20 cellular contexts compared by ENCODE assay signal in genomic region chr5:50766462-50766861, GRCh38.
A peak's percentile ranks its signal among the peaks of the same experiment; 100 is the strongest.
DNase-seq lines count a peak whose midpoint lies in the region; ATAC-seq, FAIRE-seq and TF ChIP-seq lines count a peak whose summit lies in the region.
"Had no signal": no experiment of that assay in that cellular context is flagged by ENCODE, and none has a peak within 500 bp of the region (broad histone marks: within the 10 kb centered on the region; RNA-seq: fewer than 3 reads in every experiment).

No MANE protein-coding gene starts in this region.

- H3K9me3 ChIP-seq in CD8-positive, alpha-beta memory T cell (ENCODE audit: low read length) = no peaks in the 10 kb centered on the region
- no peaks in the 10 kb centered on the region for H3K9me3 ChIP-seq in pancreas
- H3K9me3 ChIP-seq: A549; BLaER1 treated with 17β-estradiol and CSF1 and Interleukin-3, amounts not matched to agents 10 nM and 100 nM had no signal

- no peaks in the 10 kb centered on the region for H3K27me3 ChIP-seq in CD8-positive, alpha-beta memory T cell (ENCODE audit: insufficient read depth, low read length, poor library complexity, severe bottlenecking)
- no peaks in the 10 kb centered on the region for H3K27me3 ChIP-seq in pancreas
- H3K27me3 ChIP-seq: BLaER1 treated with 17β-estradiol and CSF1 and Interleukin-3, amounts not matched to agents 10 nM and 100 nM had no signal

- DNase-seq in activated T-cell treated with anti-CD3 and anti-CD28 coated beads, Interleukin-2, amount 50 U/mL, for 24 hours = no peak
- DNase-seq in activated T-cell treated with anti-CD3 and anti-CD28 coated beads, Interleukin-2, amount 50 U/mL, for 48 hours = no peak
- DNase-seq in CD8-positive, alpha-beta memory T cell = no peak
- DNase-seq in central memory CD8-positive, alpha-beta T cell (ENCODE audit: low spot score in 2 of 2) = no peak
- DNase-seq in pancreas (no peak), HEK293T (ENCODE audit: extremely low spot score) (no peak)
- DNase-seq in stimulated activated CD4-positive, alpha-beta T cell treated with anti-CD3 and anti-CD28 coated beads, Interleukin-2, amount 100 ng/mL, for 24 hours = no peak
- DNase-seq: DMS79 treated with DMSO at 0.1 percent for 48 hours, IMR-90, NCI-H1436, NCI-H1930, NCI-H226, NCI-H82, OCI-M1, Right ventricle myocardium superior had no signal

- H3K4me1 Mint-ChIP-seq in activated T-cell treated with anti-CD3 and anti-CD28 coated beads, Interleukin-2, amount 50 U/mL, for 24 hours (ENCODE audit: low read depth) = peaks cover 42% of the 10 kb centered on the region
- H3K4me1 Mint-ChIP-seq in CD8-positive, alpha-beta memory T cell = peaks cover 69 to 81% (median 73%) of the 10 kb centered on the region in 3 donors
- H3K4me1 Mint-ChIP-seq in central memory CD8-positive, alpha-beta T cell = peaks cover 52% of the 10 kb centered on the region

- no peak for ATAC-seq in central memory CD8-positive, alpha-beta T cell (replicated peaks; ENCODE audit: extremely low read depth, poor library complexity, severe bottlenecking)
- ATAC-seq in pancreas (no peak), HG03442 (IDR thresholded peaks at IDR 0.05; ENCODE audit: unreplicated experiment) (no peak)
- ATAC-seq: A549 had no signal

- POLR2A ChIA-PET in CD8-positive, alpha-beta memory T cell (lab: Charles Lee) = no interaction called here
- POLR2A ChIA-PET in HEK293T (lab: Yijun Ruan, JAX) = no interaction called here

- H3K27me3 Mint-ChIP-seq in activated T-cell treated with anti-CD3 and anti-CD28 coated beads, Interleukin-2, amount 50 U/mL, for 24 hours = no peaks in the 10 kb centered on the region
- no peaks in the 10 kb centered on the region for H3K27me3 Mint-ChIP-seq in CD8-positive, alpha-beta memory T cell
- H3K27me3 Mint-ChIP-seq in central memory CD8-positive, alpha-beta T cell = no peaks in the 10 kb centered on the region

- intact Hi-C loops in pancreas (cut with DNase I) = no loop called here

- no peaks in the 10 kb centered on the region for H3K4me1 ChIP-seq in CD8-positive, alpha-beta memory T cell (ENCODE audit: insufficient read depth, low read length)
- H3K4me1 ChIP-seq in pancreas = no peaks in the 10 kb centered on the region
- H3K4me1 ChIP-seq: A549 had no signal

- H3K27ac ChIP-seq in CD8-positive, alpha-beta memory T cell (ENCODE audit: low read depth, low read length) = no peak overlapping the region
- H3K27ac ChIP-seq in pancreas = no peak overlapping the region
- H3K27ac ChIP-seq: A549; BLaER1 treated with 17β-estradiol and CSF1 and Interleukin-3, amounts not matched to agents 10 nM and 100 nM; HL-60 had no signal

- H3K4me3 ChIP-seq in CD8-positive, alpha-beta memory T cell (ENCODE audit: low read length) = no peak overlapping the region
- H3K4me3 ChIP-seq in pancreas = no peak overlapping the region
- H3K4me3 ChIP-seq: A549; BLaER1 treated with 17β-estradiol and CSF1 and Interleukin-3, amounts not matched to agents 10 nM and 100 nM had no signal

- H3K9me3 Mint-ChIP-seq in activated T-cell treated with anti-CD3 and anti-CD28 coated beads, Interleukin-2, amount 50 U/mL, for 24 hours = no peaks in the 10 kb centered on the region
- H3K9me3 Mint-ChIP-seq in CD8-positive, alpha-beta memory T cell = no peaks in the 10 kb centered on the region
- H3K9me3 Mint-ChIP-seq in central memory CD8-positive, alpha-beta T cell = no peaks in the 10 kb centered on the region

- 91 to 96% methylated on average over 5 of the region's 5 CpGs for WGBS in pancreas, 2 donors

- H3K36me3 Mint-ChIP-seq in activated T-cell treated with anti-CD3 and anti-CD28 coated beads, Interleukin-2, amount 50 U/mL, for 24 hours (ENCODE audit: low read depth) = peaks cover 71% of the 10 kb centered on the region
- H3K36me3 Mint-ChIP-seq in CD8-positive, alpha-beta memory T cell = peaks cover 17 to 86% (median 30%) of the 10 kb centered on the region in 3 donors
- H3K36me3 Mint-ChIP-seq in central memory CD8-positive, alpha-beta T cell (ENCODE audit: insufficient read depth) = peaks cover 66% of the 10 kb centered on the region

- FAIRE-seq in pancreas (lab: Jason Lieb, UNC) = peak; percentile 70
- FAIRE-seq: A549, H54 had no signal

- peaks cover 24% of the 10 kb centered on the region for H3K36me3 ChIP-seq in CD8-positive, alpha-beta memory T cell (ENCODE audit: insufficient read depth, low read length)
- H3K36me3 ChIP-seq in pancreas = no peaks in the 10 kb centered on the region

- CTCF ChIA-PET in CD8-positive, alpha-beta memory T cell (lab: Charles Lee) = no interaction called here
- CTCF ChIA-PET in HEK293T (lab: Yijun Ruan, JAX) = no interaction called here

- H3K4me3 Mint-ChIP-seq in activated T-cell treated with anti-CD3 and anti-CD28 coated beads, Interleukin-2, amount 50 U/mL, for 24 hours = no peak overlapping the region
- no peak overlapping the region for H3K4me3 Mint-ChIP-seq in CD8-positive, alpha-beta memory T cell
- no peak overlapping the region for H3K4me3 Mint-ChIP-seq in central memory CD8-positive, alpha-beta T cell

- no peak for TF ChIP-seq CTCF in pancreas (IDR thresholded peaks at IDR 0.05)

- peak overlapping the region; percentile 72 for H3K27ac Mint-ChIP-seq in activated T-cell treated with anti-CD3 and anti-CD28 coated beads, Interleukin-2, amount 50 U/mL, for 24 hours
- H3K27ac Mint-ChIP-seq in CD8-positive, alpha-beta memory T cell = peak overlapping the region in 5 of 8 donors; percentile 5 to 56 (median 55)
- peak overlapping the region; percentile 58 for H3K27ac Mint-ChIP-seq in central memory CD8-positive, alpha-beta T cell (ENCODE audit: low read depth)

TF ChIP-seq in HEK293T, 16 proteins besides CTCF, POLR2A, EP300 and RAD21:
- TF ChIP-seq LEF1 (IDR thresholded peaks at IDR 0.05; ENCODE audit: borderline replicate concordance) (no peak), CTBP1 (IDR thresholded peaks at IDR 0.05; ENCODE audit: borderline replicate concordance) (no peak)
TF ChIP-seq in HEK293T: peak in this region for 0.
